In genomic region chr12:12405882-12406281, GRCh38 we compare ENCODE assay signal across 13 cellular contexts. TPM values are rescaled to one million over a fixed set of nuclear protein-coding genes. Genes with fewer than 3 reads are reported as not detected.
DNase-seq lines count a peak whose midpoint lies in the region; ATAC-seq, FAIRE-seq and TF ChIP-seq lines count a peak whose summit lies in the region.
"Had no signal": no experiment of that assay in that cellular context is flagged by ENCODE, and none has a peak within 500 bp of the region (broad histone marks: within the 10 kb centered on the region; RNA-seq: fewer than 3 reads in every experiment).

No MANE protein-coding gene starts in this region.

- peak overlapping the region in 3 of 4 donors; percentile 20 to 51 (median 47) for H3K27ac ChIP-seq in esophagus muscularis mucosa (replicated peaks in 1 of 4)
- H3K27ac ChIP-seq: BLaER1 had no signal

- no peak for TF ChIP-seq CTCF in esophagus muscularis mucosa (IDR thresholded peaks at IDR 0.05)

- intact Hi-C loops in esophagus muscularis mucosa (cut with DNase I), result no loop called here

- H3K27me3 ChIP-seq in esophagus muscularis mucosa, result no peaks in the 10 kb centered on the region
- H3K27me3 ChIP-seq in mucosa of stomach (ENCODE audit: control insufficient read depth, insufficient read depth, low read length), result no peaks in the 10 kb centered on the region
- H3K27me3 ChIP-seq: BLaER1 had no signal

- H3K36me3 ChIP-seq in esophagus muscularis mucosa (no peaks in the 10 kb centered on the region), mucosa of stomach (ENCODE audit: control insufficient read depth, insufficient read depth, low read length) (no peaks in the 10 kb centered on the region)
- H3K36me3 ChIP-seq: BLaER1 had no signal

- H3K9me3 ChIP-seq in esophagus muscularis mucosa, result no peaks in the 10 kb centered on the region
- H3K9me3 ChIP-seq in mucosa of stomach (ENCODE audit: control insufficient read depth, low read length), result no peaks in the 10 kb centered on the region
- H3K9me3 ChIP-seq: BLaER1 had no signal

- no peak for ATAC-seq in HG03280 (IDR thresholded peaks at IDR 0.05; ENCODE audit: unreplicated experiment)

- TF ChIP-seq POLR2A in esophagus muscularis mucosa (IDR thresholded peaks at IDR 0.05; ENCODE audit: low read depth), result no peak

- no peak for TF ChIP-seq EP300 in esophagus muscularis mucosa (IDR thresholded peaks at IDR 0.05)

- WGBS in esophagus muscularis mucosa, result 30% methylated on average over 5 of the region's 5 CpGs

- no peak overlapping the region for H3K4me3 ChIP-seq in esophagus muscularis mucosa
- no peak overlapping the region for H3K4me3 ChIP-seq in mucosa of stomach (ENCODE audit: low read length)
- H3K4me3 ChIP-seq: BLaER1 had no signal

- H3K9ac ChIP-seq in mucosa of stomach (ENCODE audit: low read length), result peak overlapping the region; percentile 3
- H3K9ac ChIP-seq: BLaER1 had no signal

- no peak for FAIRE-seq in frontal cortex (lab: Jason Lieb, UNC)

- peaks cover 12 to 35% (median 22%) of the 10 kb centered on the region in 4 donors for H3K4me1 ChIP-seq in esophagus muscularis mucosa
- H3K4me1 ChIP-seq in mucosa of stomach (ENCODE audit: control insufficient read depth, insufficient read depth, low read length), result peaks cover 30% of the 10 kb centered on the region

- DNase-seq in Ammon's horn (ENCODE audit: low spot score) (peak; percentile 67), NCI-H2196 treated with DMSO at 0.1 percent for 48 hours (lab: John Stamatoyannopoulos, UW; ENCODE audit: unreplicated experiment) (peak; percentile 1), esophagus muscularis mucosa (ENCODE audit: extremely low spot score) (no peak), MV-4-11 (lab: John Stamatoyannopoulos, UW) (no peak), frontal cortex (ENCODE audit: low spot score in 2 of 2) (no peak)
- DNase-seq in activated naive CD4-positive, alpha-beta T cell (lab: John Stamatoyannopoulos, UW), result no peak
- DNase-seq: activated gamma-delta T cell treated with Interleukin-2 at 50 U/mL for 16 hours, cortex of kidney, NCI-H1417, SW 1271 had no signal

RNA-seq across cellular contexts. Expression of gene BORCS5, which starts 49.0 kb away (rescaled TPM):
- total RNA-seq in esophagus muscularis mucosa, result 10 to 100 TPM; 16.5 to 25.0 (median 19.0) TPM
- 19.2 TPM for total RNA-seq in frontal cortex

RNA-seq across cellular contexts. Expression of gene MANSC1, which starts 55.8 kb away (rescaled TPM):
- total RNA-seq in esophagus muscularis mucosa (10 to 100 TPM; 15.9 to 22.9 (median 19.9) TPM), frontal cortex (2.4 TPM)

Comparison
In these comparisons a context has a peak if more than half of its experiments do, and no peak if none do; other contexts are left out.
1. DNase-seq: peak in Ammon's horn (single experiment) and NCI-H2196 treated with DMSO at 0.1 percent for 48 hours (single experiment); none in esophagus muscularis mucosa (single experiment), MV-4-11 (single experiment), frontal cortex (0 of 2) and activated naive CD4-positive, alpha-beta T cell (0 of 4).